11 cellular contexts compared by ENCODE assay signal in genomic region chr20:62627901-62628612, GRCh38. TPM values are rescaled to one million over a fixed set of nuclear protein-coding genes. Genes with fewer than 3 reads are reported as not detected.
A peak's percentile ranks its signal among the peaks of the same experiment; 100 is the strongest.
DNase-seq lines count a peak whose midpoint lies in the region; ATAC-seq and TF ChIP-seq lines count a peak whose summit lies in the region.
"Had no signal": no experiment of that assay in that cellular context is flagged by ENCODE, and none has a peak within 500 bp of the region (broad histone marks: within the 10 kb centered on the region; RNA-seq: fewer than 3 reads in every experiment).

No MANE protein-coding gene starts in this region.

- peak in 2 of 3 donors; percentile 6 to 38 for DNase-seq in right cardiac atrium
- DNase-seq in left ventricle myocardium superior, result no peak
- DNase-seq in OCI-LY7 (ENCODE audit: low spot score), result peak; percentile 86
- no peak for DNase-seq in esophagus squamous epithelium (lab: John Stamatoyannopoulos, UW)
- no peak for DNase-seq in activated CD4-positive, alpha-beta T cell treated with anti-CD3 and anti-CD28 coated beads for 48 hours
- DNase-seq in activated CD4-positive, alpha-beta T cell treated with anti-CD3 and anti-CD28 coated beads, Interleukin-2, amount 50 U/mL, for 4 hours, result no peak
- DNase-seq: activated gamma-delta T cell; NCI-H446; stimulated activated naive CD4-positive, alpha-beta T cell treated with Interleukin-2 at 50 U/mL for 16 hours had no signal

- H3K27ac ChIP-seq in right cardiac atrium (ENCODE audit: low read length) (no peak overlapping the region), OCI-LY7 (ENCODE audit: low read depth, low read length, poor library complexity, severe bottlenecking) (peak overlapping the region; percentile 79), esophagus squamous epithelium (peak overlapping the region in 3 of 4 donors; percentile 28 to 48 (median 47)), urinary bladder (ENCODE audit: low read depth) (peak overlapping the region; percentile 44)

- H3K36me3 ChIP-seq in OCI-LY7 (ENCODE audit: insufficient read depth, low read length) (no peaks in the 10 kb centered on the region), esophagus squamous epithelium (no peaks in the 10 kb centered on the region), urinary bladder (ENCODE audit: insufficient read depth) (no peaks in the 10 kb centered on the region)

- no peaks in the 10 kb centered on the region for H3K79me2 ChIP-seq in OCI-LY7 (ENCODE audit: insufficient read depth, low read depth, low read length)

- peak overlapping the region; percentile 43; the same call in 1 of the 2 replicates for H2AFZ ChIP-seq in OCI-LY7 (ENCODE audit: low read length)

- no TSS peak for BruUV-seq in OCI-LY7 (replicated peaks; lab: Mats Ljungman, UMichigan)

- CTCF ChIA-PET in OCI-LY7 (lab: Charles Lee; ENCODE audit: unreplicated experiment), result no interaction called here

- H3K27me3 ChIP-seq in right cardiac atrium (ENCODE audit: control insufficient read depth, insufficient read depth), result no peaks in the 10 kb centered on the region
- peaks cover 0 to 38% (median 0%) of the 10 kb centered on the region in 4 donors for H3K27me3 ChIP-seq in esophagus squamous epithelium

- peak overlapping the region; percentile 71 for H3K4me2 ChIP-seq in OCI-LY7 (ENCODE audit: low read length)

- no peak for TF ChIP-seq POLR2A in esophagus squamous epithelium (IDR thresholded peaks at IDR 0.05)

- peaks cover 8% of the 10 kb centered on the region for H3K4me1 ChIP-seq in right cardiac atrium (ENCODE audit: control insufficient read depth, insufficient read depth, low read length)
- H3K4me1 ChIP-seq in OCI-LY7 (ENCODE audit: insufficient read depth, low read length, poor library complexity, severe bottlenecking), result peaks cover 74% of the 10 kb centered on the region
- H3K4me1 ChIP-seq in esophagus squamous epithelium, result peaks cover 13 to 34% (median 28%) of the 10 kb centered on the region in 3 donors
- H3K4me1 ChIP-seq in urinary bladder (ENCODE audit: insufficient read depth), result no peaks in the 10 kb centered on the region

- no peak for TF ChIP-seq CTCF in OCI-LY7 (conservative IDR thresholded peaks at IDR 0.05; ENCODE audit: low read length)
- no peak for TF ChIP-seq CTCF in esophagus squamous epithelium (IDR thresholded peaks at IDR 0.05)

- no peaks in the 10 kb centered on the region for H3K9me2 ChIP-seq in OCI-LY7 (ENCODE audit: insufficient read depth, low read length)

- POLR2A ChIA-PET in OCI-LY7 (lab: Charles Lee), result interaction anchor here (0.5 to 1.9 kb wide), 4 partner anchors 9 to 363 kb away, joined by 3 to 14 read pairs (median 4); partner anchors contain the start of genes RPS21 and SLCO4A1

- intact Hi-C loops in right cardiac atrium (cut with DNase I) (no loop called here), left ventricle myocardium superior (cut with micrococcal nuclease) (no loop called here), OCI-LY7 (cut with micrococcal nuclease; ENCODE audit: unreplicated experiment) (loop anchor here (1.0 kb wide), 1 partner anchor 13 kb away; no protein-coding TSS in a partner anchor), esophagus squamous epithelium (cut with DNase I) (no loop called here)

- WGBS in right cardiac atrium, result 72% methylated on average over 10 of the region's 10 CpGs
- 54 to 69% methylated on average over 6 to 10 of the region's 10 CpGs for WGBS in esophagus squamous epithelium, 2 donors
- WGBS in urinary bladder, result 55% methylated on average over 10 of the region's 10 CpGs

- ATAC-seq in right cardiac atrium (no peak), left ventricle myocardium superior (no peak), GM18502 (IDR thresholded peaks at IDR 0.05; ENCODE audit: poor library complexity, unreplicated experiment) (no peak)

- H3K4me3 ChIP-seq in right cardiac atrium (ENCODE audit: low read length) (no peak overlapping the region), OCI-LY7 (ENCODE audit: low read depth, low read length, poor library complexity, severe bottlenecking) (peak overlapping the region; percentile 38), esophagus squamous epithelium (no peak overlapping the region), urinary bladder (ENCODE audit: low read depth, low read length) (no peak overlapping the region)

- H3K9me3 ChIP-seq in right cardiac atrium (ENCODE audit: control insufficient read depth, low read length) (no peaks in the 10 kb centered on the region), OCI-LY7 (ENCODE audit: low read length) (no peaks in the 10 kb centered on the region; the same call in 1 of the 2 replicates), esophagus squamous epithelium (no peaks in the 10 kb centered on the region)

- H4K20me1 ChIP-seq in OCI-LY7 (ENCODE audit: insufficient read depth, low read length), result no peaks in the 10 kb centered on the region

RNA-seq across cellular contexts. Expression of gene SLCO4A1, which starts 14.2 kb away (rescaled TPM):
- total RNA-seq in right cardiac atrium (1 to 10 TPM; 4.1 to 8.4 (median 5.3) TPM), left ventricle myocardium superior (9.4 TPM), OCI-LY7 (2022) (30.4 and 34.3 TPM in 2 replicates), esophagus squamous epithelium (10 to 100 TPM in 3 of 4 donors, 1 to 10 TPM in 1; 6.7 to 22.1 (median 14.4) TPM), urinary bladder (1.4 TPM)
- polyA plus RNA-seq in right cardiac atrium (15.5 TPM), urinary bladder (24.8 TPM)
- 34.4 and 52.4 TPM in 2 replicates for total RNA-seq in OCI-LY7 (2014; rRNA removed; shearing (Covaris generic))

Comparison
In these comparisons a context has a peak if more than half of its experiments do, and no peak if none do; other contexts are left out.
1. DNase-seq: peak in right cardiac atrium (2 of 3) and OCI-LY7 (single experiment); none in left ventricle myocardium superior (single experiment), esophagus squamous epithelium (single experiment), activated CD4-positive, alpha-beta T cell treated with anti-CD3 and anti-CD28 coated beads for 48 hours (single experiment) and activated CD4-positive, alpha-beta T cell treated with anti-CD3 and anti-CD28 coated beads, Interleukin-2, amount 50 U/mL, for 4 hours (0 of 2).